Comparison of ENCODE assay signal across 13 cellular contexts in genomic region chr14:61197416-61197815, GRCh38.
"Had no signal": no experiment of that assay in that cellular context is flagged by ENCODE, and none has a peak within 500 bp of the region (broad histone marks: within the 10 kb centered on the region; RNA-seq: fewer than 3 reads in every experiment).

No MANE protein-coding gene starts in this region.

- H3K9me3 ChIP-seq: body of pancreas, thyroid gland had no signal

- H3K4me3 ChIP-seq: body of pancreas, left ventricle myocardium inferior, thyroid gland had no signal

- DNase-seq: activated CD4-positive, alpha-beta memory T cell treated with anti-CD3 and anti-CD28 coated beads, Interleukin-2, amount 10 ng/mL, durations not matched to agents 7 days and 5 days; activated CD4-positive, alpha-beta T cell treated with anti-CD3 and anti-CD28 coated beads for 4 hours; activated CD8-positive, alpha-beta memory T cell treated with anti-CD3 and anti-CD28 coated beads, Interleukin-2, amount 10 ng/mL, durations not matched to agents 7 days and 5 days; activated naive CD8-positive, alpha-beta T cell treated with anti-CD3 and anti-CD28 coated beads, Interleukin-2, amount 10 ng/mL, durations not matched to agents 7 days and 5 days; body of pancreas; effector memory CD8-positive, alpha-beta T cell; left ventricle myocardium inferior; occipital lobe; right cardiac atrium; stimulated activated CD4-positive, alpha-beta T cell treated with anti-CD3 and anti-CD28 coated beads, Interleukin-2, amount 100 ng/mL, for 24 hours; stimulated activated naive CD4-positive, alpha-beta T cell treated with Interleukin-2 at 50 U/mL for 16 hours; thyroid gland had no signal

- H3K4me1 ChIP-seq: body of pancreas, left ventricle myocardium inferior, thyroid gland had no signal

- H3K27me3 ChIP-seq: body of pancreas, thyroid gland had no signal

- H3K27ac ChIP-seq: body of pancreas, left ventricle myocardium inferior, thyroid gland had no signal

- H3K36me3 ChIP-seq: left ventricle myocardium inferior, thyroid gland had no signal

- FAIRE-seq: TTC549 had no signal
